ENCODE assay signal across 27 cellular contexts in genomic region chr3:49609314-49609713, GRCh38.
"Had no signal": no experiment of that assay in that cellular context is flagged by ENCODE, and none has a peak within 500 bp of the region (broad histone marks: within the 10 kb centered on the region; RNA-seq: fewer than 3 reads in every experiment).

No MANE protein-coding gene starts in this region.

- H3K4me3 Mint-ChIP-seq: activated naive CD4-positive, alpha-beta T cell treated with anti-CD3 and anti-CD28 coated beads, Interleukin-2, amount 10 ng/mL, durations not matched to agents 7 days and 5 days; activated naive CD8-positive, alpha-beta T cell treated with anti-CD3 and anti-CD28 coated beads, Interleukin-2, amount 10 ng/mL, durations not matched to agents 7 days and 5 days; dendritic cell treated with granulocyte-macrophage colony-stimulating factor and Interleukin-4, amounts not matched to agents 40 ng/mL and 50 ng/mL, for 4 days; mesothelial cell of epicardium; naive B cell; nephron progenitor cell; stimulated activated naive B cell treated with anti-CD40 and anti-IgM and Interleukin-4, amounts not matched to agents 10 μg/mL and 1 μg/mL and 100 μg/mL, for 72 hours; T-helper 1 cell treated with Interleukin-12 subunit alpha and Interleukin-12 subunit beta and Interleukin-4 antibody, amounts not matched to agents 30 μg/mL and 1 μg/mL, for 36 hours had no signal

- DNase-seq: activated CD4-positive, alpha-beta T cell treated with anti-CD3 and anti-CD28 coated beads for 4 hours; activated CD4-positive, alpha-beta T cell treated with anti-CD3 and anti-CD28 coated beads, Interleukin-2, amount 50 U/mL, for 4 hours; activated gamma-delta T cell; activated naive CD4-positive, alpha-beta T cell treated with anti-CD3 and anti-CD28 coated beads, Interleukin-2, amount 10 ng/mL, durations not matched to agents 7 days and 5 days; activated naive CD8-positive, alpha-beta T cell treated with anti-CD3 and anti-CD28 coated beads, Interleukin-2, amount 10 ng/mL, durations not matched to agents 7 days and 5 days; activated T-cell treated with anti-CD3 and anti-CD28 coated beads, Interleukin-2, amount 50 U/mL, for 1 hour; amniotic stem cell; effector CD4-positive, alpha-beta T cell; esophagus squamous epithelium; foreskin melanocyte; mammary epithelial cell; naive B cell; nephron progenitor cell; pancreas; psoas muscle; stimulated activated CD4-positive, alpha-beta T cell treated with anti-CD3 and anti-CD28 coated beads, Interleukin-1b, Interleukin-23, amount 100 ng/mL, for 48 hours; stimulated activated naive B cell treated with anti-CD40 and anti-IgM and Interleukin-4, amounts not matched to agents 10 μg/mL and 1 μg/mL and 100 μg/mL, for 72 hours; SW 1271; T-helper 9 cell; testis; transverse colon had no signal

- ATAC-seq: psoas muscle; stimulated activated naive B cell treated with anti-CD40 and anti-IgM and Interleukin-4, amounts not matched to agents 10 μg/mL and 1 μg/mL and 100 μg/mL, for 72 hours had no signal

- H3K27ac ChIP-seq: esophagus squamous epithelium, pancreas, psoas muscle, testis, transverse colon, vagina, VCaP had no signal

- H3K4me3 ChIP-seq: esophagus squamous epithelium, pancreas, psoas muscle, smooth muscle cell, testis, transverse colon, vagina had no signal

- H3K4me1 Mint-ChIP-seq: naive B cell; nephron progenitor cell; stimulated activated naive B cell treated with anti-CD40 and anti-IgM and Interleukin-4, amounts not matched to agents 10 μg/mL and 1 μg/mL and 100 μg/mL, for 72 hours had no signal

- H3K9me3 Mint-ChIP-seq: dendritic cell treated with granulocyte-macrophage colony-stimulating factor and Interleukin-4, amounts not matched to agents 40 ng/mL and 50 ng/mL, for 4 days; T-helper 1 cell treated with Interleukin-12 subunit alpha and Interleukin-12 subunit beta and Interleukin-4 antibody, amounts not matched to agents 30 μg/mL and 1 μg/mL, for 36 hours had no signal

- H3K27me3 Mint-ChIP-seq: dendritic cell treated with granulocyte-macrophage colony-stimulating factor and Interleukin-4, amounts not matched to agents 40 ng/mL and 50 ng/mL, for 4 days; naive B cell had no signal

- H3K4me1 ChIP-seq: pancreas, psoas muscle, testis, transverse colon, vagina had no signal

- H3K27ac Mint-ChIP-seq: activated naive CD4-positive, alpha-beta T cell treated with anti-CD3 and anti-CD28 coated beads, Interleukin-2, amount 10 ng/mL, durations not matched to agents 7 days and 5 days; activated naive CD8-positive, alpha-beta T cell treated with anti-CD3 and anti-CD28 coated beads, Interleukin-2, amount 10 ng/mL, durations not matched to agents 7 days and 5 days; dendritic cell treated with granulocyte-macrophage colony-stimulating factor and Interleukin-4, amounts not matched to agents 40 ng/mL and 50 ng/mL, for 4 days; mesothelial cell of epicardium; naive B cell; nephron progenitor cell; stimulated activated naive B cell treated with anti-CD40 and anti-IgM and Interleukin-4, amounts not matched to agents 10 μg/mL and 1 μg/mL and 100 μg/mL, for 72 hours; T-helper 1 cell treated with Interleukin-12 subunit alpha and Interleukin-12 subunit beta and Interleukin-4 antibody, amounts not matched to agents 30 μg/mL and 1 μg/mL, for 36 hours had no signal

- H3K9me3 ChIP-seq: pancreas, psoas muscle, testis, transverse colon, vagina had no signal

- H3K4me2 ChIP-seq: smooth muscle cell had no signal

- H3K36me3 Mint-ChIP-seq: activated naive CD4-positive, alpha-beta T cell treated with anti-CD3 and anti-CD28 coated beads, Interleukin-2, amount 10 ng/mL, durations not matched to agents 7 days and 5 days; activated naive CD8-positive, alpha-beta T cell treated with anti-CD3 and anti-CD28 coated beads, Interleukin-2, amount 10 ng/mL, durations not matched to agents 7 days and 5 days; mesothelial cell of epicardium; naive B cell; stimulated activated naive B cell treated with anti-CD40 and anti-IgM and Interleukin-4, amounts not matched to agents 10 μg/mL and 1 μg/mL and 100 μg/mL, for 72 hours had no signal

- H3K27me3 ChIP-seq: esophagus squamous epithelium, pancreas, testis, transverse colon, vagina had no signal

- H3K36me3 ChIP-seq: esophagus squamous epithelium, pancreas, transverse colon, vagina had no signal
